In the genomic region with DNA sequence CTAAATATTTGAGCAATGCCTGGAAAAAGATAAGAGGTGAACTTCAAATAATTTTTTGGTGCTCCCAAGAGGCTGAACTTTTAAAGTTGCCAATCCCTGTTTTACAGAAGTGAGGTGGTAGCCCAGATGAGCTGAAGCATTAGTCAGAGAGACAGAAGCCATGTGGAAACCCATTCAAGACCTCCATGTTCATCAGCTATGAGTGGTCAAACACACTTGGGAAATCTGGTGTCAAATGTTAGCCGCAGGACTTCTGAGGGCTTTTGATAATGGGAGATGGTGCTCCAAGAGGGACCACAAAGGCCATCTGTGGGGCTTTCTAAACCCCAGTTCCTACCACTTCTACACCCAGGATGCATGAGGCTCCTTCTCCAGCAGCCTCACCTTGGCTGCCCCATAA, we compare ENCODE assay signal across 3 cellular contexts.
TF ChIP-seq lines count a peak whose summit lies in the region.

No MANE protein-coding gene starts in this region.

TF ChIP-seq in SK-N-SH, 30 proteins besides CTCF, POLR2A, EP300 and RAD21 (continued from another document):
- TF ChIP-seq MXI1 (IDR thresholded peaks at IDR 0.05; ENCODE audit: low read depth, low read length) (no peak), FOSL2 (IDR thresholded peaks at IDR 0.05; ENCODE audit: borderline replicate concordance, low read depth) (no peak), GABPA (IDR thresholded peaks at IDR 0.05; ENCODE audit: low read depth) (no peak), SIN3A (IDR thresholded peaks at IDR 0.05; ENCODE audit: borderline replicate concordance, low read depth, low read length) (no peak)
- TF ChIP-seq, protein P1, sequence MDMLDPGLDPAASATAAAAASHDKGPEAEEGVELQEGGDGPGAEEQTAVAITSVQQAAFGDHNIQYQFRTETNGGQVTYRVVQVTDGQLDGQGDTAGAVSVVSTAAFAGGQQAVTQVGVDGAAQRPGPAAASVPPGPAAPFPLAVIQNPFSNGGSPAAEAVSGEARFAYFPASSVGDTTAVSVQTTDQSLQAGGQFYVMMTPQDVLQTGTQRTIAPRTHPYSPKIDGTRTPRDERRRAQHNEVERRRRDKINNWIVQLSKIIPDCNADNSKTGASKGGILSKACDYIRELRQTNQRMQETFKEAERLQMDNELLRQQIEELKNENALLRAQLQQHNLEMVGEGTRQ (IDR thresholded peaks at IDR 0.05; ENCODE audit: borderline replicate concordance, low read depth, low read length), result no peak
- TF ChIP-seq, protein P2, sequence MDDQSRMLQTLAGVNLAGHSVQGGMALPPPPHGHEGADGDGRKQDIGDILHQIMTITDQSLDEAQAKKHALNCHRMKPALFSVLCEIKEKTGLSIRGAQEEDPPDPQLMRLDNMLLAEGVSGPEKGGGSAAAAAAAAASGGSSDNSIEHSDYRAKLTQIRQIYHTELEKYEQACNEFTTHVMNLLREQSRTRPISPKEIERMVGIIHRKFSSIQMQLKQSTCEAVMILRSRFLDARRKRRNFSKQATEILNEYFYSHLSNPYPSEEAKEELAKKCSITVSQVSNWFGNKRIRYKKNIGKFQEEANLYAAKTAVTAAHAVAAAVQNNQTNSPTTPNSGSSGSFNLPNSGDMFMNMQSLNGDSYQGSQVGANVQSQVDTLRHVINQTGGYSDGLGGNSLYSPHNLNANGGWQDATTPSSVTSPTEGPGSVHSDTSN (IDR thresholded peaks at IDR 0.05), result no peak
- TF ChIP-seq, protein P3, sequence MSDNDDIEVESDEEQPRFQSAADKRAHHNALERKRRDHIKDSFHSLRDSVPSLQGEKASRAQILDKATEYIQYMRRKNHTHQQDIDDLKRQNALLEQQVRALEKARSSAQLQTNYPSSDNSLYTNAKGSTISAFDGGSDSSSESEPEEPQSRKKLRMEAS (IDR thresholded peaks at IDR 0.05; ENCODE audit: low read depth), result no peak
TF ChIP-seq in SK-N-SH: peak in this region for 0.

TF ChIP-seq in SK-N-SH treated with all-trans-retinoic acid at 6 μM for 48 hours, 23 proteins besides CTCF, POLR2A, EP300 and RAD21 (continued from another document):
- TF ChIP-seq ZNF565 (CRISPR knock-in tag; conservative IDR thresholded peaks at IDR 0.05; ENCODE audit: low read depth) (no peak), PPARA (CRISPR knock-in tag; IDR thresholded peaks at IDR 0.05; ENCODE audit: borderline replicate concordance) (no peak), SNAI2 (CRISPR knock-in tag; IDR thresholded peaks at IDR 0.05) (no peak), TOX (CRISPR knock-in tag; IDR thresholded peaks at IDR 0.05; ENCODE audit: borderline replicate concordance) (no peak), ARNTL (CRISPR knock-in tag; IDR thresholded peaks at IDR 0.05; ENCODE audit: borderline replicate concordance, low read depth) (no peak), RARB (CRISPR knock-in tag; IDR thresholded peaks at IDR 0.05) (no peak), ZNF8 (CRISPR knock-in tag; IDR thresholded peaks at IDR 0.05) (no peak), OSR1 (CRISPR knock-in tag; IDR thresholded peaks at IDR 0.05) (no peak), ZFP3 (CRISPR knock-in tag; IDR thresholded peaks at IDR 0.05) (no peak), TCF4 (CRISPR knock-in tag; IDR thresholded peaks at IDR 0.05; ENCODE audit: borderline replicate concordance) (no peak)
- TF ChIP-seq, protein P4, sequence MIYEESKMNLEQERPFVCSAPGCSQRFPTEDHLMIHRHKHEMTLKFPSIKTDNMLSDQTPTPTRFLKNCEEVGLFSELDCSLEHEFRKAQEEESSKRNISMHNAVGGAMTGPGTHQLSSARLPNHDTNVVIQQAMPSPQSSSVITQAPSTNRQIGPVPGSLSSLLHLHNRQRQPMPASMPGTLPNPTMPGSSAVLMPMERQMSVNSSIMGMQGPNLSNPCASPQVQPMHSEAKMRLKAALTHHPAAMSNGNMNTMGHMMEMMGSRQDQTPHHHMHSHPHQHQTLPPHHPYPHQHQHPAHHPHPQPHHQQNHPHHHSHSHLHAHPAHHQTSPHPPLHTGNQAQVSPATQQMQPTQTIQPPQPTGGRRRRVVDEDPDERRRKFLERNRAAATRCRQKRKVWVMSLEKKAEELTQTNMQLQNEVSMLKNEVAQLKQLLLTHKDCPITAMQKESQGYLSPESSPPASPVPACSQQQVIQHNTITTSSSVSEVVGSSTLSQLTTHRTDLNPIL (CRISPR knock-in tag; IDR thresholded peaks at IDR 0.05; ENCODE audit: low read depth), result no peak

TF ChIP-seq in GM12878, 131 proteins besides CTCF, POLR2A, EP300 and RAD21:
- TF ChIP-seq, protein P5, sequence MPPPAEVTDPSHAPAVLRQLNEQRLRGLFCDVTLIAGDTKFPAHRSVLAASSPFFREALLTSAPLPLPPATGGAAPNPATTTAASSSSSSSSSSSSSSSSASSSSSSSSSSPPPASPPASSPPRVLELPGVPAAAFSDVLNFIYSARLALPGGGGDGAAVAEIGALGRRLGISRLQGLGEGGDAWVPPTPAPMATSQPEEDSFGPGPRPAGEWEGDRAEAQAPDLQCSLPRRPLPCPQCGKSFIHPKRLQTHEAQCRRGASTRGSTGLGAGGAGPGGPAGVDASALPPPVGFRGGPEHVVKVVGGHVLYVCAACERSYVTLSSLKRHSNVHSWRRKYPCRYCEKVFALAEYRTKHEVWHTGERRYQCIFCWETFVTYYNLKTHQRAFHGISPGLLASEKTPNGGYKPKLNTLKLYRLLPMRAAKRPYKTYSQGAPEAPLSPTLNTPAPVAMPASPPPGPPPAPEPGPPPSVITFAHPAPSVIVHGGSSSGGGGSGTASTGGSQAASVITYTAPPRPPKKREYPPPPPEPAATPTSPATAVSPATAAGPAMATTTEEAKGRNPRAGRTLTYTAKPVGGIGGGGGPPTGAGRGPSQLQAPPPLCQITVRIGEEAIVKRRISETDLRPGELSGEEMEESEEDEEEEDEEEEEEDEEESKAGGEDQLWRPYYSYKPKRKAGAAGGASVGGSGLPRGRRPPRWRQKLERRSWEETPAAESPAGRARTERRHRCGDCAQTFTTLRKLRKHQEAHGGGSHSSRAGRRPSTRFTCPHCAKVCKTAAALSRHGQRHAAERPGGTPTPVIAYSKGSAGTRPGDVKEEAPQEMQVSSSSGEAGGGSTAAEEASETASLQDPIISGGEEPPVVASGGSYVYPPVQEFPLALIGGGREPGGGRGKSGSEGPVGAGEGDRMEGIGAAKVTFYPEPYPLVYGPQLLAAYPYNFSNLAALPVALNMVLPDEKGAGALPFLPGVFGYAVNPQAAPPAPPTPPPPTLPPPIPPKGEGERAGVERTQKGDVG (CRISPR knock-in tag; IDR thresholded peaks at IDR 0.05), result no peak
- TF ChIP-seq BRCA1 (IDR thresholded peaks at IDR 0.05; ENCODE audit: low read depth, low read length), result no peak
